ENCODE assay signal across 16 cellular contexts in the genomic region with DNA sequence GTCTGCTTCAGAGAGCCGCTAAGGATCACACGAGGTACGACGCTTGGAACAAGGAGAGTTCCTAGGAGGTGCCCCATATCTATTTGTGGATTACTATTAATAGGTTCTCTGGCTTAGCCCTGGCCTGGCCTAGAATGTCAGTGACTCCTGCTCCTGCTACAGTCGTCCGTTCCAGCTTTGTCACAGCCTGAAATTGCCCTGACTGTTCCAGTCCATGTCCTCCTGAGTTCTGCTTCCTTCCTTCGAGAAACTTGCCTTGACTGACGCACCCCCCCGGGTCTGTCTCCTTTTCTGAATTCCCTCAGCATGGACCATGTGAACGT. TPM values are rescaled to one million over a fixed set of nuclear protein-coding genes. Genes with fewer than 3 reads are reported as not detected.
DNase-seq lines count a peak whose midpoint lies in the region; TF ChIP-seq lines count a peak whose summit lies in the region.
"Had no signal": no experiment of that assay in that cellular context is flagged by ENCODE, and none has a peak within 500 bp of the region (broad histone marks: within the 10 kb centered on the region; RNA-seq: fewer than 3 reads in every experiment).

No MANE protein-coding gene starts in this region.

- no peak overlapping the region for H2BK5ac ChIP-seq in H9 (ENCODE audit: insufficient read length, low read length)

- H2BK20ac ChIP-seq in H9 (ENCODE audit: low read depth, low read length, poor library complexity, severe bottlenecking): no peak overlapping the region

- H4K91ac ChIP-seq in H9 (ENCODE audit: insufficient read length, low read depth, low read length): no peak overlapping the region

- H3K4me3 Mint-ChIP-seq in H9 (no peak overlapping the region), nephron progenitor cell (no peak overlapping the region)
- H3K4me3 Mint-ChIP-seq: activated naive CD4-positive, alpha-beta T cell treated with anti-CD3 and anti-CD28 coated beads, Interleukin-2, amount 50 U/mL, for 24 hours; activated T-cell treated with anti-CD3 and anti-CD28 coated beads, Interleukin-2, amount 50 U/mL, for 72 hours; CD8-positive, alpha-beta memory T cell had no signal

- no peaks in the 10 kb centered on the region for H4K20me1 ChIP-seq in H9 (ENCODE audit: control insufficient read depth, insufficient read depth, insufficient read length)

- H3K36me3 Mint-ChIP-seq in H9 (ENCODE audit: insufficient read depth in 1 of 3, low read depth in 3 of 3) (peaks cover 0 to 3% (median 0%) of the 10 kb centered on the region in 3 experiments; a peak in 1 of 7 replicates), nephron progenitor cell (ENCODE audit: low read depth) (no peaks in the 10 kb centered on the region)

- H4K5ac ChIP-seq in H9 (ENCODE audit: insufficient read length, low read depth, low read length): peak overlapping the region; percentile 12

- peaks cover 32 to 39% of the 10 kb centered on the region in 2 experiments for H3K4me1 Mint-ChIP-seq in H9
- H3K4me1 Mint-ChIP-seq in nephron progenitor cell: peaks cover 18% of the 10 kb centered on the region
- H3K4me1 Mint-ChIP-seq: activated naive CD4-positive, alpha-beta T cell treated with anti-CD3 and anti-CD28 coated beads, Interleukin-2, amount 50 U/mL, for 24 hours; CD8-positive, alpha-beta memory T cell had no signal

- peak overlapping the region; percentile 18 for H4K8ac ChIP-seq in H9 (replicated peaks; ENCODE audit: insufficient read length, low read depth, low read length)

- H3T11ph ChIP-seq in H9 (ENCODE audit: low read length): no peak overlapping the region

- no peak for DNase-seq in H9
- DNase-seq in WERI-Rb-1: peak; percentile 30
- no peak for DNase-seq in right atrium auricular region (ENCODE audit: low spot score)
- no peak for DNase-seq in nephron progenitor cell
- no peak for DNase-seq in RPMI8226
- no peak for DNase-seq in OCI-M2 (lab: John Stamatoyannopoulos, UW; ENCODE audit: unreplicated experiment)
- DNase-seq: colonic mucosa, GOT3, NCI-H2081 treated with DMSO at 0.1 percent for 48 hours, NCI-H510A, SW 1271 had no signal

- no peak overlapping the region for H2BK120ac ChIP-seq in H9 (ENCODE audit: low read depth, low read length, poor library complexity, severe bottlenecking)

- 0 out of 2 replicates have a peak overlapping the region, but pooled peaks have one; percentile 32 for H3K14ac ChIP-seq in H9 (ENCODE audit: insufficient read depth, low read length)

- H2AK5ac ChIP-seq in H9 (ENCODE audit: insufficient read length, low read length): no peak overlapping the region

- H2BK15ac ChIP-seq in H9 (ENCODE audit: low read depth, low read length): no peak overlapping the region

- H3K79me2 ChIP-seq in H9 (ENCODE audit: insufficient read depth, low read length): no peaks in the 10 kb centered on the region

- no peak overlapping the region for H3K4me2 ChIP-seq in H9 (ENCODE audit: insufficient read depth, insufficient read length, low read length)

- H3K27me3 Mint-ChIP-seq in H9 (ENCODE audit: low read depth) (no peaks in the 10 kb centered on the region), nephron progenitor cell (ENCODE audit: low read depth, poor library complexity) (peaks cover 7% of the 10 kb centered on the region)
- H3K27me3 Mint-ChIP-seq: activated naive CD4-positive, alpha-beta T cell treated with anti-CD3 and anti-CD28 coated beads, Interleukin-2, amount 50 U/mL, for 24 hours; CD8-positive, alpha-beta memory T cell had no signal

- no peak overlapping the region for H3K4ac ChIP-seq in H9 (ENCODE audit: low read depth, low read length)

- no peak overlapping the region for H3K56ac ChIP-seq in H9 (ENCODE audit: insufficient read length, low read depth, low read length)

- no peak overlapping the region for H3K9ac ChIP-seq in H9 (ENCODE audit: extremely low read depth, insufficient read length, low read length)
- H3K9ac ChIP-seq in skeletal muscle tissue (ENCODE audit: low read depth in 1 of 3, low read length in 3 of 3): peak overlapping the region; percentile 63 to 75 (median 71)

- no CpG with 5 or more reads among the region's 10 CpGs for WGBS in H9 (ENCODE audit: extremely low coverage, insufficient read length, low lambda C conversion rate)

- no peak overlapping the region for H3K18ac ChIP-seq in H9 (ENCODE audit: insufficient read length, low read depth, low read length)

- H3K9me3 Mint-ChIP-seq in H9: no peaks in the 10 kb centered on the region
- H3K9me3 Mint-ChIP-seq in nephron progenitor cell: no peaks in the 10 kb centered on the region
- H3K9me3 Mint-ChIP-seq: activated naive CD4-positive, alpha-beta T cell treated with anti-CD3 and anti-CD28 coated beads, Interleukin-2, amount 50 U/mL, for 24 hours; activated T-cell treated with anti-CD3 and anti-CD28 coated beads, Interleukin-2, amount 50 U/mL, for 72 hours; CD8-positive, alpha-beta memory T cell had no signal

- no peak overlapping the region for H3K23ac ChIP-seq in H9 (ENCODE audit: insufficient read length, low read depth, low read length)

- H3K9me3 ChIP-seq in H9 (ENCODE audit: control insufficient read depth, low read depth, low read length) (no peaks in the 10 kb centered on the region), WERI-Rb-1 (ENCODE audit: severe bottlenecking) (no peaks in the 10 kb centered on the region), right atrium auricular region (no peaks in the 10 kb centered on the region), skeletal muscle tissue (ENCODE audit: control insufficient read depth in 3 of 3, low read length in 3 of 3) (no peaks in the 10 kb centered on the region)
- H3K9me3 ChIP-seq: colonic mucosa had no signal

- H3K4me1 ChIP-seq in H9 (ENCODE audit: insufficient read depth, low read length) (no peaks in the 10 kb centered on the region), right atrium auricular region (peaks cover 0 to 19% of the 10 kb centered on the region in 2 donors), skeletal muscle tissue (ENCODE audit: control insufficient read depth in 3 of 3, insufficient read depth in 3 of 3, low read length in 3 of 3) (peaks cover 21 to 26% (median 22%) of the 10 kb centered on the region in 3 donors)
- H3K4me1 ChIP-seq: colonic mucosa had no signal

- no peaks in the 10 kb centered on the region for H3K36me3 ChIP-seq in WERI-Rb-1
- H3K36me3 ChIP-seq in right atrium auricular region: no peaks in the 10 kb centered on the region
- peaks cover 0 to 5% (median 3%) of the 10 kb centered on the region in 3 donors for H3K36me3 ChIP-seq in skeletal muscle tissue (ENCODE audit: control insufficient read depth in 3 of 3, insufficient read depth in 3 of 3, low read length in 3 of 3)
- H3K36me3 ChIP-seq: colonic mucosa had no signal

- no peak overlapping the region for H3K27ac Mint-ChIP-seq in H9
- H3K27ac Mint-ChIP-seq in nephron progenitor cell: no peak overlapping the region
- H3K27ac Mint-ChIP-seq: activated naive CD4-positive, alpha-beta T cell treated with anti-CD3 and anti-CD28 coated beads, Interleukin-2, amount 50 U/mL, for 24 hours; activated T-cell treated with anti-CD3 and anti-CD28 coated beads, Interleukin-2, amount 50 U/mL, for 72 hours had no signal

- no peak overlapping the region for H2AFZ ChIP-seq in H9 (ENCODE audit: low read length)

- no peak for TF ChIP-seq CTCF in H9 (conservative IDR thresholded peaks at IDR 0.05)
- no peak for TF ChIP-seq CTCF in WERI-Rb-1 (IDR thresholded peaks at IDR 0.05; ENCODE audit: low read depth, low read length)
- no peak for TF ChIP-seq CTCF in right atrium auricular region (IDR thresholded peaks at IDR 0.05)
- no peak for TF ChIP-seq CTCF in nephron progenitor cell (IDR thresholded peaks at IDR 0.05)

- H3K27ac ChIP-seq in H9 (ENCODE audit: insufficient read length, low read depth, low read length): no peak overlapping the region
- peak overlapping the region; percentile 72 for H3K27ac ChIP-seq in WERI-Rb-1
- H3K27ac ChIP-seq in right atrium auricular region: peak overlapping the region; percentile 65 to 82
- peak overlapping the region; percentile 89 for H3K27ac ChIP-seq in skeletal muscle tissue (ENCODE audit: low read depth, low read length)
- H3K27ac ChIP-seq: colonic mucosa had no signal

- H3K27me3 ChIP-seq in H9 (ENCODE audit: insufficient read depth, low read length) (no peaks in the 10 kb centered on the region), WERI-Rb-1 (ENCODE audit: insufficient read depth, low read depth, severe bottlenecking) (no peaks in the 10 kb centered on the region), right atrium auricular region (no peaks in the 10 kb centered on the region), skeletal muscle tissue (ENCODE audit: control insufficient read depth in 3 of 3, insufficient read depth in 3 of 3, low read length in 3 of 3) (no peaks in the 10 kb centered on the region)
- H3K27me3 ChIP-seq: colonic mucosa had no signal

- no peak overlapping the region for H2BK12ac ChIP-seq in H9 (ENCODE audit: insufficient read length, low read depth, low read length)

- no peaks in the 10 kb centered on the region for H3K23me2 ChIP-seq in H9 (ENCODE audit: insufficient read length, low read depth, low read length, poor library complexity, severe bottlenecking)

- H3K79me1 ChIP-seq in H9 (ENCODE audit: insufficient read depth, low read depth, low read length, poor library complexity, severe bottlenecking): no peaks in the 10 kb centered on the region

- H3K4me3 ChIP-seq in WERI-Rb-1 (ENCODE audit: low read depth, low read length) (no peak overlapping the region), right atrium auricular region (no peak overlapping the region), skeletal muscle tissue (ENCODE audit: low read length in 3 of 3) (peak overlapping the region; percentile 13 to 60 (median 14))
- H3K4me3 ChIP-seq: colonic mucosa, GM12878 had no signal

RNA-seq across cellular contexts. Expression of gene ECHDC2, which starts 16.2 kb away (rescaled TPM):
- total RNA-seq in H9 (2021) (30.6 and 31.2 TPM in 2 replicates), right atrium auricular region (10 to 100 TPM; 50.4 to 53.1 TPM), skeletal muscle tissue (26.6 TPM)

RNA-seq across cellular contexts. Expression of gene SCP2, which starts 21.7 kb away (rescaled TPM):
- total RNA-seq in H9 (2021) (48.8 and 57.2 TPM in 2 replicates), right atrium auricular region (100 to 1,000 TPM in 1 of 2 donors, 10 to 100 TPM in 1; 67.1 to 163 TPM), skeletal muscle tissue (39.1 TPM)

Comparison
In these comparisons a context has a peak if more than half of its experiments do, and no peak if none do; other contexts are left out.
1. H3K4me3 ChIP-seq: peak in skeletal muscle tissue (3 of 3); none in WERI-Rb-1 (single experiment) and right atrium auricular region (0 of 2).